In the genomic region with DNA sequence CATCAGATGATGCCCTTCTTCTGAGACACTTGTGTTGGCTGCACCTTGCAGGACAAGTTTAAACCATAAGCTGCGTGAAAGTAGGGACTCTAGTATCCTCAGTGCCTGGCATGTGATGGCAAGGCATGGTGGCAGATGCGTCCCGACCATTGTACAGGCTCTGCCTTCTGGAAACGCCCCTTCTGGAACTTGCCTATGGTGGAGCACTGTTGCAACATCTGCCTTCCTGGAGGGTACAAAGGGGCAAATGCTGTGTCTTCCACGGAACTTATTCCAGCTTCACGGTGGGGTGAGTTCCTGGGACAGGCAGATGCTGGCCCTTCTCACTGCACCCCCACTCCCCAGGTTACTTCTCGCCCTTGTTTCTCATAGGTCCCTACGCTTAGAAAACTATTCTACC, we compare ENCODE assay signal across 15 cellular contexts.
DNase-seq lines count a peak whose midpoint lies in the region; ATAC-seq, FAIRE-seq and TF ChIP-seq lines count a peak whose summit lies in the region.
"Had no signal": no experiment of that assay in that cellular context is flagged by ENCODE, and none has a peak within 500 bp of the region (broad histone marks: within the 10 kb centered on the region; RNA-seq: fewer than 3 reads in every experiment).

No MANE protein-coding gene starts in this region.

- H3K27ac ChIP-seq in HepG2 (ENCODE audit: extremely low read length, insufficient read depth, low read length) (no peak overlapping the region), right lobe of liver (no peak overlapping the region), osteoblast (ENCODE audit: low read depth, low read length) (no peak overlapping the region), small intestine (ENCODE audit: low read depth in 1 of 2, low read length in 1 of 2) (no peak overlapping the region)
- H3K27ac ChIP-seq: BLaER1 treated with 17β-estradiol and CSF1 and Interleukin-3, amounts not matched to agents 10 nM and 100 nM; GM23248 had no signal

- no peaks in the 10 kb centered on the region for H3K79me2 ChIP-seq in HepG2 (ENCODE audit: insufficient read depth, low read length)
- no peaks in the 10 kb centered on the region for H3K79me2 ChIP-seq in osteoblast (ENCODE audit: insufficient read depth, low read length)

- intact Hi-C loops in HepG2 (cut with micrococcal nuclease; ENCODE audit: unreplicated experiment) = no loop called here
- intact Hi-C loops in right lobe of liver (cut with DNase I) = no loop called here

- H3K4me1 ChIP-seq in HepG2 (ENCODE audit: insufficient read depth, low read length) (no peaks in the 10 kb centered on the region), right lobe of liver (no peaks in the 10 kb centered on the region), osteoblast (ENCODE audit: insufficient read depth, low read length) (peaks cover 7% of the 10 kb centered on the region), small intestine (ENCODE audit: control insufficient read depth in 2 of 2, insufficient read depth in 1 of 2, low read depth in 1 of 2, low read length in 1 of 2) (no peaks in the 10 kb centered on the region)

- no peak for TF ChIP-seq RAD21 in HepG2 (CRISPR knock-in tag; IDR thresholded peaks at IDR 0.05)

- no peak for TF ChIP-seq EP300 in HepG2 (IDR thresholded peaks at IDR 0.05; ENCODE audit: low read depth in 2 of 2, low read length in 2 of 2)
- no peak for TF ChIP-seq EP300 in HepG2 (CRISPR knock-in tag; IDR thresholded peaks at IDR 0.05; ENCODE audit: borderline replicate concordance)

- CTCF ChIA-PET in HepG2 (lab: Yijun Ruan, JAX; ENCODE audit: low intra/inter-chr PET ratio, low total read pairs) = no interaction called here

- H3K36me3 ChIP-seq in HepG2 (replicated peaks in 1 of 2; ENCODE audit: control insufficient read depth in 1 of 2, insufficient read depth in 2 of 2, low read length in 2 of 2) (no peaks in the 10 kb centered on the region), right lobe of liver (no peaks in the 10 kb centered on the region), osteoblast (ENCODE audit: insufficient read depth, low read length) (no peaks in the 10 kb centered on the region), small intestine (ENCODE audit: control insufficient read depth in 2 of 2, insufficient read depth in 2 of 2, low read length in 2 of 2) (no peaks in the 10 kb centered on the region)
- H3K36me3 ChIP-seq: BLaER1 treated with 17β-estradiol and CSF1 and Interleukin-3, amounts not matched to agents 10 nM and 100 nM had no signal

- no peaks in the 10 kb centered on the region for H4K20me1 ChIP-seq in HepG2 (ENCODE audit: insufficient read depth, low read length)
- H4K20me1 ChIP-seq in osteoblast (ENCODE audit: insufficient read depth, low read length) = no peaks in the 10 kb centered on the region
- H4K20me1 ChIP-seq: BLaER1 treated with 17β-estradiol and CSF1 and Interleukin-3, amounts not matched to agents 10 nM and 100 nM had no signal

- H3K4me2 ChIP-seq in HepG2 (ENCODE audit: low read depth, low read length) (no peak overlapping the region), osteoblast (ENCODE audit: insufficient read depth, low read length) (peak overlapping the region; percentile 4)

- no peak for TF ChIP-seq CTCF in HepG2 (CRISPR knock-in tag; IDR thresholded peaks at IDR 0.05)
- TF ChIP-seq CTCF in right lobe of liver (IDR thresholded peaks at IDR 0.05) = no peak
- no peak for TF ChIP-seq CTCF in osteoblast (IDR thresholded peaks at IDR 0.05; ENCODE audit: extremely low read depth, low read depth, low read length)

- H3K9me3 ChIP-seq in HepG2 (ENCODE audit: low read length) (peaks cover 22% of the 10 kb centered on the region; the same call in 1 of the 2 replicates), right lobe of liver (no peaks in the 10 kb centered on the region), osteoblast (ENCODE audit: low read depth, low read length) (peaks cover 4% of the 10 kb centered on the region), small intestine (ENCODE audit: control insufficient read depth, low read depth) (no peaks in the 10 kb centered on the region)

- H2AFZ ChIP-seq in HepG2 (ENCODE audit: low read length) (no peak overlapping the region), osteoblast (ENCODE audit: low read length) (peak overlapping the region; percentile 57)
- H2AFZ ChIP-seq: GM23248 had no signal

- FAIRE-seq in HepG2 (lab: Jason Lieb, UNC) = no peak
- no peak for FAIRE-seq in small intestine (lab: Jason Lieb, UNC)
- FAIRE-seq: GM12878, H54 had no signal

- POLR2A ChIA-PET in HepG2 (lab: Yijun Ruan, JAX) = no interaction called here

- no peak for TF ChIP-seq POLR2A in HepG2 (IDR thresholded peaks at IDR 0.05; ENCODE audit: insufficient read depth in 1 of 2, low read depth in 2 of 2, low read length in 2 of 2)
- TF ChIP-seq POLR2A in right lobe of liver (IDR thresholded peaks at IDR 0.05) = no peak

- in situ Hi-C loops in HepG2 (cut with HindIII; ENCODE audit: extremely low pct_ligation_motif_present, low pct_unique_long_range_greater_than_20kb) = no loop called here

- no TSS peak for BruUV-seq in HepG2 (replicated peaks; lab: Mats Ljungman, UMichigan)

- no peak for DNase-seq in HepG2 (ENCODE audit: low spot score)
- DNase-seq in right lobe of liver = no peak
- no peak for DNase-seq in osteoblast (ENCODE audit: insufficient read length, low spot score, missing footprints)
- peak; percentile 14 for DNase-seq in small intestine
- DNase-seq in HuH-7.5 (ENCODE audit: low spot score) = no peak
- no peak for DNase-seq in SKM-1 treated with dmso at 0.1 percent for 144 hours (lab: John Stamatoyannopoulos, UW; ENCODE audit: unreplicated experiment)
- DNase-seq: 8988T; CD8-positive, alpha-beta T cell; DMS79 treated with DMSO at 0.1 percent for 48 hours; GF-D8; GM23248 had no signal

- 17% methylated on average over 7 of the region's 8 CpGs for WGBS in HepG2 (ENCODE audit: low lambda C conversion rate)
- 65% methylated on average over 7 of the region's 8 CpGs for WGBS in right lobe of liver (ENCODE audit: insufficient coverage, low coverage, low lambda C conversion rate, missing lambda C conversion rate)
- 51 to 79% (median 65%) methylated on average over 8 of the region's 8 CpGs for WGBS in small intestine, 3 donors

- H3K4me3 ChIP-seq in HepG2 (replicated peaks in 1 of 3; ENCODE audit: insufficient read depth in 1 of 3, low read depth in 2 of 3, low read length in 3 of 3) (no peak overlapping the region), right lobe of liver (no peak overlapping the region), osteoblast (ENCODE audit: insufficient read depth, low read length) (no peak overlapping the region), small intestine (ENCODE audit: low read depth in 1 of 2, low read length in 2 of 2) (no peak overlapping the region)
- H3K4me3 ChIP-seq: BLaER1 treated with 17β-estradiol and CSF1 and Interleukin-3, amounts not matched to agents 10 nM and 100 nM; GM12878; GM23248 had no signal

- ATAC-seq in HepG2 (no peak), right lobe of liver (no peak), GM21529 (IDR thresholded peaks at IDR 0.05; ENCODE audit: unreplicated experiment) (no peak)
- ATAC-seq: CD8-positive, alpha-beta T cell; GM12878 had no signal

- H3K9ac ChIP-seq in HepG2 (ENCODE audit: insufficient read depth, low read depth, low read length) = no peak overlapping the region
- H3K9ac ChIP-seq: BLaER1 treated with 17β-estradiol and CSF1 and Interleukin-3, amounts not matched to agents 10 nM and 100 nM; GM23248 had no signal

- H3K27me3 ChIP-seq in HepG2 (ENCODE audit: control insufficient read depth in 1 of 2, insufficient read depth in 2 of 2, low read length in 2 of 2) (peaks cover 0 to 6% of the 10 kb centered on the region in 2 experiments; a peak in 1 of 5 replicates), right lobe of liver (no peaks in the 10 kb centered on the region), osteoblast (ENCODE audit: insufficient read depth, low read length) (no peaks in the 10 kb centered on the region), small intestine (ENCODE audit: control insufficient read depth in 2 of 2, insufficient read depth in 2 of 2, low read length in 2 of 2) (no peaks in the 10 kb centered on the region)
- H3K27me3 ChIP-seq: BLaER1 treated with 17β-estradiol and CSF1 and Interleukin-3, amounts not matched to agents 10 nM and 100 nM had no signal

TF ChIP-seq in HepG2, 621 proteins besides CTCF, POLR2A, EP300 and RAD21:
- TF ChIP-seq ZIK1 (CRISPR knock-in tag; IDR thresholded peaks at IDR 0.05; ENCODE audit: borderline replicate concordance, low read depth) = no peak
- TF ChIP-seq CEBPB (IDR thresholded peaks at IDR 0.05; ENCODE audit: borderline replicate concordance, low read depth, low read length) = peak; percentile 39; the same call in 1 of the 2 replicates
